In the genomic region with DNA sequence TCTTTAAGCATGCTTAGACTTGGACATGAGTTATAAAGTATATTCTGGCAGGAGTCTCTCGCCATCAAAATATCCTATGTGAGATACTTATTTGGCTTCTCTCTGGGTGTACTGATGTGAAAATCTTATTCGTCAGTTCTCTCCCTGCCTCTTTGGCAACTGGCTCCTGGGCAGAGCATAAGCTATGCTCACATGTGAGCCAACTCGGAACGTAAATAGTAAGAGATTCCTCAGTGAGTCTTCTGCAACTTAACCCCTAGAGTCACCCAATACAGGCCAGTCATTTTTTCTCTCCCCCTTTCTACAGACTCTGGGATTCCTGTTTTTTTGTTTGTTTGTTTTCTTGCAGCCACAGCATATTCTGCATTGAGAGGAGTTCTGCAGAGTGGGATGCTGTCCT, we compare ENCODE assay signal across 24 cellular contexts.
"Had no signal": no experiment of that assay in that cellular context is flagged by ENCODE, and none has a peak within 500 bp of the region (broad histone marks: within the 10 kb centered on the region; RNA-seq: fewer than 3 reads in every experiment).

No MANE protein-coding gene starts in this region.

- H3K4me1 ChIP-seq: body of pancreas, heart right ventricle, right atrium auricular region, tibial artery had no signal

- H3K4me3 Mint-ChIP-seq: activated T-cell treated with anti-CD3 and anti-CD28 coated beads, Interleukin-2, amount 50 U/mL, for 72 hours; effector memory CD8-positive, alpha-beta T cell; naive thymus-derived CD4-positive, alpha-beta T cell; stimulated activated naive B cell treated with anti-CD40 and anti-IgM and Interleukin-4, amounts not matched to agents 10 μg/mL and 1 μg/mL and 100 μg/mL, for 72 hours had no signal

- H3K4me3 ChIP-seq: body of pancreas, cardiac muscle cell, heart right ventricle, right atrium auricular region, stomach, tibial artery had no signal

- H3K36me3 ChIP-seq: cardiac muscle cell, heart right ventricle, right atrium auricular region, stomach, tibial artery had no signal

- H3K27ac ChIP-seq: body of pancreas, cardiac muscle cell, heart right ventricle, right atrium auricular region, stomach, tibial artery had no signal

- DNase-seq: activated CD4-positive, alpha-beta T cell treated with anti-CD3 and anti-CD28 coated beads for 4 hours; activated CD4-positive, alpha-beta T cell treated with anti-CD3 and anti-CD28 coated beads, Interleukin-2, amount 50 U/mL, for 4 hours; activated naive CD4-positive, alpha-beta T cell; activated T-cell treated with anti-CD3 and anti-CD28 coated beads for 4 hours; activated T-cell treated with anti-CD3 and anti-CD28 coated beads, Interleukin-2, amount 50 U/mL, for 72 hours; aorta; body of pancreas; cortex of kidney; effector memory CD8-positive, alpha-beta T cell; foreskin melanocyte; heart right ventricle; left colon; midbrain; naive thymus-derived CD4-positive, alpha-beta T cell; nucleus accumbens; stimulated activated CD4-positive, alpha-beta T cell treated with anti-CD3 and anti-CD28 coated beads, Interleukin-15, amount 100 ng/mL, for 24 hours; stimulated activated CD4-positive, alpha-beta T cell treated with anti-CD3 and anti-CD28 coated beads, Interleukin-2, amount 100 ng/mL, for 24 hours; stimulated activated naive B cell treated with anti-CD40 and anti-IgM and Interleukin-4, amounts not matched to agents 10 μg/mL and 1 μg/mL and 100 μg/mL, for 72 hours; stomach; T-helper 2 cell; tibial artery had no signal

- H3K36me3 Mint-ChIP-seq: activated naive CD4-positive, alpha-beta T cell treated with anti-CD3 and anti-CD28 coated beads, Interleukin-2, amount 50 U/mL, for 72 hours; naive thymus-derived CD4-positive, alpha-beta T cell; stimulated activated naive B cell treated with anti-CD40 and anti-IgM and Interleukin-4, amounts not matched to agents 10 μg/mL and 1 μg/mL and 100 μg/mL, for 72 hours had no signal

- H3K9me3 ChIP-seq: body of pancreas had no signal

- H3K27me3 ChIP-seq: body of pancreas, cardiac muscle cell, right atrium auricular region, tibial artery had no signal

- H3K9me3 Mint-ChIP-seq: activated naive CD4-positive, alpha-beta T cell treated with anti-CD3 and anti-CD28 coated beads, Interleukin-2, amount 50 U/mL, for 72 hours; activated T-cell treated with anti-CD3 and anti-CD28 coated beads, Interleukin-2, amount 50 U/mL, for 72 hours; effector memory CD8-positive, alpha-beta T cell had no signal

- H3K27ac Mint-ChIP-seq: activated naive CD4-positive, alpha-beta T cell treated with anti-CD3 and anti-CD28 coated beads, Interleukin-2, amount 50 U/mL, for 72 hours; activated T-cell treated with anti-CD3 and anti-CD28 coated beads, Interleukin-2, amount 50 U/mL, for 72 hours; effector memory CD8-positive, alpha-beta T cell; naive thymus-derived CD4-positive, alpha-beta T cell; stimulated activated naive B cell treated with anti-CD40 and anti-IgM and Interleukin-4, amounts not matched to agents 10 μg/mL and 1 μg/mL and 100 μg/mL, for 72 hours had no signal

- H3K4me1 Mint-ChIP-seq: naive thymus-derived CD4-positive, alpha-beta T cell; stimulated activated naive B cell treated with anti-CD40 and anti-IgM and Interleukin-4, amounts not matched to agents 10 μg/mL and 1 μg/mL and 100 μg/mL, for 72 hours had no signal

- ATAC-seq: activated naive CD4-positive, alpha-beta T cell treated with anti-CD3 and anti-CD28 coated beads, Interleukin-2, amount 50 U/mL, for 72 hours; activated T-cell treated with anti-CD3 and anti-CD28 coated beads, Interleukin-2, amount 50 U/mL, for 72 hours; body of pancreas; effector memory CD8-positive, alpha-beta T cell; heart right ventricle; left colon; naive thymus-derived CD4-positive, alpha-beta T cell; stimulated activated naive B cell treated with anti-CD40 and anti-IgM and Interleukin-4, amounts not matched to agents 10 μg/mL and 1 μg/mL and 100 μg/mL, for 72 hours had no signal
